Comparison of ENCODE assay signal across 22 cellular contexts in the genomic region with DNA sequence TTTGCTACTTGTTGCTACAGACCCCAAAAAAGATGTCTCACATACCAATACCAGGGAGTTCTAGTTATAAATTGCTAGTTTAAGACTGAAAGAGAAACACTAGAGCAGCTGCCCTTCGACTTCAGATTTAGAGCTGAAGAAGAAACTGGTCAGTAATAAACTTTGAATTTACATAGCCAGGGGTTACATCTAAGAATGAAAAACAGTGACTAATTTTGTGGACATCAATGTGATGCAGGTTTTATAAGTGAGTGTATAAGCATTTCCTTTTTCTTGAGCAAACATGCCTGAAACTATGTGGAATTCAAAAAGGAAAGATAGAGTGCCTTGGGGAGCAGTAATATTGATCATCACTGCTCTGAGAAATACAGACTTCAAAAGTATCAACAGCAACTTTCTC.
DNase-seq lines count a peak whose midpoint lies in the region; ATAC-seq, FAIRE-seq and TF ChIP-seq lines count a peak whose summit lies in the region.
"Had no signal": no experiment of that assay in that cellular context is flagged by ENCODE, and none has a peak within 500 bp of the region (broad histone marks: within the 10 kb centered on the region; RNA-seq: fewer than 3 reads in every experiment).

No MANE protein-coding gene starts in this region.

- H3K4me1 ChIP-seq in skeletal muscle satellite cell (ENCODE audit: control insufficient read depth, insufficient read depth, low read length) = peaks cover 20% of the 10 kb centered on the region
- H3K4me1 ChIP-seq: BLaER1, thyroid gland had no signal

- H3K4me2 ChIP-seq in skeletal muscle satellite cell (ENCODE audit: low read length) = peak overlapping the region; percentile 52
- H3K4me2 ChIP-seq: BLaER1 had no signal

- peak overlapping the region; percentile 36 for H3K9ac ChIP-seq in skeletal muscle satellite cell (ENCODE audit: low read depth, low read length)
- H3K9ac ChIP-seq: BLaER1 had no signal

- ATAC-seq in HG02870 (IDR thresholded peaks at IDR 0.05; ENCODE audit: unreplicated experiment) = no peak
- ATAC-seq: activated naive CD4-positive, alpha-beta T cell treated with anti-CD3 and anti-CD28 coated beads, Interleukin-2, amount 50 U/mL, for 72 hours; effector memory CD8-positive, alpha-beta T cell; T-cell had no signal

- H3K27ac ChIP-seq in RWPE1 (no peak overlapping the region), epithelial cell of prostate (peak overlapping the region; percentile 92), dorsolateral prefrontal cortex (no peak overlapping the region)
- H3K27ac ChIP-seq: BLaER1, thyroid gland had no signal

- no peak for TF ChIP-seq POLR2A in H54 (IDR thresholded peaks at IDR 0.05; ENCODE audit: low read depth, low read length)

- no peaks in the 10 kb centered on the region for H3K9me3 ChIP-seq in skeletal muscle satellite cell (replicated peaks; ENCODE audit: low read length)
- H3K9me3 ChIP-seq: thyroid gland had no signal

- FAIRE-seq in H54 (lab: Jason Lieb, UNC) = peak; percentile 79
- FAIRE-seq: colon, H1 had no signal

- H3K36me3 ChIP-seq in skeletal muscle satellite cell (ENCODE audit: insufficient read depth, low read length) = no peaks in the 10 kb centered on the region
- H3K36me3 ChIP-seq: BLaER1, thyroid gland had no signal

- TF ChIP-seq CTCF in RWPE1 (conservative IDR thresholded peaks at IDR 0.05; ENCODE audit: low read depth) (no peak), dorsolateral prefrontal cortex (IDR thresholded peaks at IDR 0.05 in 54 of 56, conservative IDR thresholded peaks at IDR 0.05 in 2 of 56; ENCODE audit: low read depth in 1 of 56, partially characterized antibody in 56 of 56) (no peak)

- intact Hi-C loops in dorsolateral prefrontal cortex (cut with DNase I) = no loop called here

- H3K4me3 ChIP-seq in skeletal muscle satellite cell (ENCODE audit: low read length) = peak overlapping the region; percentile 23
- H3K4me3 ChIP-seq in dorsolateral prefrontal cortex = no peak overlapping the region
- H3K4me3 ChIP-seq: BLaER1, thyroid gland had no signal

- H3K27me3 ChIP-seq in skeletal muscle satellite cell (ENCODE audit: control insufficient read depth, insufficient read depth, low read length) = no peaks in the 10 kb centered on the region
- H3K27me3 ChIP-seq in dorsolateral prefrontal cortex = peaks cover 0 to 4% (median 0%) of the 10 kb centered on the region in 45 donors
- H3K27me3 ChIP-seq: BLaER1, thyroid gland had no signal

- POLR2A ChIA-PET in RWPE1 (lab: Yijun Ruan, JAX; ENCODE audit: low non-redundant PET) = no interaction called here

- CTCF ChIA-PET in RWPE1 (lab: Yijun Ruan, JAX) = interaction anchor here (0.7 kb wide), 1 partner anchor 12 kb away, joined by 4 read pairs; no protein-coding TSS in a partner anchor

- DNase-seq in H54 (ENCODE audit: insufficient read length, low spot score) = no peak
- DNase-seq in RWPE1 (ENCODE audit: low spot score) = peak; percentile 30
- DNase-seq in epithelial cell of prostate (ENCODE audit: low read depth, low spot score) = no peak
- DNase-seq in NCI-H524 (lab: John Stamatoyannopoulos, UW) = no peak
- DNase-seq in dorsolateral prefrontal cortex = no peak
- DNase-seq: activated CD4-positive, alpha-beta T cell treated with anti-CD3 and anti-CD28 coated beads for 4 hours; effector memory CD8-positive, alpha-beta T cell; mesendoderm; naive B cell; NCI-H1694; NCI-H748 treated with DMSO at 0.1 percent for 48 hours; occipital lobe; retina; SIG-M5; T-cell; thyroid gland had no signal
